In the genomic region with DNA sequence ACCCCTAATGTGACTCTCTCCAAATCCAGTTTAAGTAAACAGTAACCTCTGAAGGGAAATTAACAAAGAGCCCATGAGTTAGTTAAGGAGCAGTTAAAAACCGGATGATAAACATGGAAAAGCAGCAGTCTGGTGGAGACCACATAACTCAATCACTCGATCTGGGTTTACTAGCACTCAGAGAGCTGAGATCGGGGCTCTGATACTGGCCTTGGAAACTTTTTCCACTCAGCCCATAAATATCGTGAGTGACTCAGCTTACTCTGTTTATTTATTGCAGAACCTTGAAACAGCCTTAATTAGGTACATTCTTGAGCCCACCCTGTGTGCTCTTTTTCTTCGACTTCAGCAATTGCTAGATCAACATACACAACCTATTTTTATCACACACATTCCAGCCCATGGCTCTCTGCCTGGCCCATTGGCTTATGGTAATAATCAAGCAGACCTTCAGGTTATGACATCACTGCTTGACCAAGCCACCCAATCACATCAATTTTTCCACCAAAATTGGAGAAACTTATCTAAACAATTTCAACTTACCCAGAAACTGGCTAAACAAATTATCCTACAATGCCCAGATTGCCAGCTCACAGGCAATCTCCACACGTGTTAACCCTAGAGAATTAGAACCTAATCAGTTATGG, we compare ENCODE assay signal across 1 cellular context.
TF ChIP-seq lines count a peak whose summit lies in the region.

No MANE protein-coding gene starts in this region.

TF ChIP-seq in WTC11, 78 proteins besides CTCF, POLR2A, EP300 and RAD21 (continued from another document):
- TF ChIP-seq, protein P1, sequence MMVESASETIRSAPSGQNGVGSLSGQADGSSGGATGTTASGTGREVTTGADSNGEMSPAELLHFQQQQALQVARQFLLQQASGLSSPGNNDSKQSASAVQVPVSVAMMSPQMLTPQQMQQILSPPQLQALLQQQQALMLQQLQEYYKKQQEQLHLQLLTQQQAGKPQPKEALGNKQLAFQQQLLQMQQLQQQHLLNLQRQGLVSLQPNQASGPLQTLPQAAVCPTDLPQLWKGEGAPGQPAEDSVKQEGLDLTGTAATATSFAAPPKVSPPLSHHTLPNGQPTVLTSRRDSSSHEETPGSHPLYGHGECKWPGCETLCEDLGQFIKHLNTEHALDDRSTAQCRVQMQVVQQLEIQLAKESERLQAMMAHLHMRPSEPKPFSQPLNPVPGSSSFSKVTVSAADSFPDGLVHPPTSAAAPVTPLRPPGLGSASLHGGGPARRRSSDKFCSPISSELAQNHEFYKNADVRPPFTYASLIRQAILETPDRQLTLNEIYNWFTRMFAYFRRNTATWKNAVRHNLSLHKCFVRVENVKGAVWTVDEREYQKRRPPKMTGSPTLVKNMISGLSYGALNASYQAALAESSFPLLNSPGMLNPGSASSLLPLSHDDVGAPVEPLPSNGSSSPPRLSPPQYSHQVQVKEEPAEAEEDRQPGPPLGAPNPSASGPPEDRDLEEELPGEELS (CRISPR knock-in tag; IDR thresholded peaks at IDR 0.05) = no peak
- TF ChIP-seq, protein P2, sequence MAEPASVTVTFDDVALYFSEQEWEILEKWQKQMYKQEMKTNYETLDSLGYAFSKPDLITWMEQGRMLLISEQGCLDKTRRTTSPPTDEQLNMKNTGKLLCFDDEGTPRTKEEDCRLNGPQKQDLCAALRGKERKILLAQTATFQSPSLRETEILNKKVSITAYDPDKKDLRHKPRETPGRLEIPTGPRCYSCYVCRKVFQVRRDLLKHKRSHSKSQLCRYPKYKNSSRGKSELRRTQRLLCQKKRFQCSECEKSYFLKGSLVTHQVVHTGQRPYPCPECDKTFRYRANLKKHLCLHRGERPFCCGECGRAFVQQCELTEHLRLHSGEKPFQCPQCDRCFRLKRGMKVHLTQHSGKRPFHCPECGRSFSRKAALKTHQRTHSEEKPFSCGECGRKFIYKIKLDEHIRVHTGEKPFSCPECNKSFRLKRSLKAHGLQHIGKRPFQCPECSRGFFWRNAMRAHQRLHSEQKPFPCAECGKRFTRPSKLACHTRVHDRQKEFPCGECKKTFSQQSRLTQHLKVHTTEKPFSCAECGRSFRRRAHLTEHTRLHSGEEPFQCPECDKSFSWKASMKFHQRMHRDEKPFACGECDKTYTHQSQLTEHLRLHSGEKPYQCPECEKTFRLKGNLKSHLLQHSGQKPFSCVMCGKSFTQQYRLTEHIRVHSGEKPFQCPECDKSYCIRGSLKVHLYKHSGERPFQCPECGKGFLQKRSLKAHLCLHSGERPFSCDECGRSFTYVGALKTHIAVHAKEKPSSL (CRISPR knock-in tag; conservative IDR thresholded peaks at IDR 0.05) = no peak
- no peak for TF ChIP-seq ELF4 (CRISPR knock-in tag; IDR thresholded peaks at IDR 0.05; ENCODE audit: low read depth)
- TF ChIP-seq ETV6 (CRISPR knock-in tag; IDR thresholded peaks at IDR 0.05) = no peak
- no peak for TF ChIP-seq ZNF671 (CRISPR knock-in tag; IDR thresholded peaks at IDR 0.05)
